Comparison of ENCODE assay signal across 1 cellular context in genomic region chr1:160053548-160054365, GRCh38.
A peak's percentile ranks its signal among the peaks of the same experiment; 100 is the strongest.
TF ChIP-seq lines count a peak whose summit lies in the region.

No MANE protein-coding gene starts in this region.

TF ChIP-seq in HepG2, 621 proteins besides CTCF, POLR2A, EP300 and RAD21 (continued from another document and continues in another):
- TF ChIP-seq ZNF276 (CRISPR knock-in tag; IDR thresholded peaks at IDR 0.05; ENCODE audit: low read depth) (no peak), ZNF329 (CRISPR knock-in tag; IDR thresholded peaks at IDR 0.05; ENCODE audit: low read depth) (no peak), ZNF646 (CRISPR knock-in tag; IDR thresholded peaks at IDR 0.05) (no peak), SP5 (CRISPR knock-in tag; IDR thresholded peaks at IDR 0.05; ENCODE audit: borderline replicate concordance, low read depth) (peak; percentile 96), LCORL (IDR thresholded peaks at IDR 0.05) (no peak), LCORL (CRISPR knock-in tag; IDR thresholded peaks at IDR 0.05) (peak; percentile 61; the same call in 1 of the 2 replicates), ZNF296 (CRISPR knock-in tag; conservative IDR thresholded peaks at IDR 0.05) (no peak), ZNF747 (CRISPR knock-in tag; IDR thresholded peaks at IDR 0.05; ENCODE audit: borderline replicate concordance) (no peak), FOXJ3 (CRISPR knock-in tag; IDR thresholded peaks at IDR 0.05; ENCODE audit: borderline replicate concordance) (peak; percentile 53; the same call in 1 of the 2 replicates), FOXK1 (CRISPR knock-in tag; IDR thresholded peaks at IDR 0.05; ENCODE audit: borderline replicate concordance, low read depth) (peak; percentile 51; the same call in 1 of the 2 replicates), TRIM24 (CRISPR knock-in tag; IDR thresholded peaks at IDR 0.05) (no peak), HMGXB4 (CRISPR knock-in tag; IDR thresholded peaks at IDR 0.05; ENCODE audit: borderline replicate concordance in 1 of 2, low read depth in 1 of 2) (no peak), HNF1B (CRISPR knock-in tag; IDR thresholded peaks at IDR 0.05) (peak; percentile 78), ZMAT3 (CRISPR knock-in tag; conservative IDR thresholded peaks at IDR 0.05) (peak; percentile 44), KAT2B (IDR thresholded peaks at IDR 0.05; ENCODE audit: borderline replicate concordance, low read depth, low read length) (no peak), SAP130 (CRISPR knock-in tag; IDR thresholded peaks at IDR 0.05; ENCODE audit: low read depth) (peak; percentile 73), ZSCAN21 (CRISPR knock-in tag; IDR thresholded peaks at IDR 0.05; ENCODE audit: borderline replicate concordance) (no peak), MEIS2 (CRISPR knock-in tag; IDR thresholded peaks at IDR 0.05) (peak; percentile 78), ZNF335 (CRISPR knock-in tag; IDR thresholded peaks at IDR 0.05) (no peak), ZNF24 (IDR thresholded peaks at IDR 0.05) (peak; percentile 76), FOSL1 (CRISPR knock-in tag; IDR thresholded peaks at IDR 0.05; ENCODE audit: borderline replicate concordance) (peak; percentile 77; the same call in 1 of the 2 replicates), SIX1 (CRISPR knock-in tag; IDR thresholded peaks at IDR 0.05; ENCODE audit: borderline replicate concordance) (peak; percentile 37; the same call in 1 of the 2 replicates), HNF4A (CRISPR knock-in tag; IDR thresholded peaks at IDR 0.05) (peak; percentile 61), PAF1 (CRISPR knock-in tag; IDR thresholded peaks at IDR 0.05) (no peak), NFYC (CRISPR knock-in tag; IDR thresholded peaks at IDR 0.05) (no peak), ZNF333 (CRISPR knock-in tag; IDR thresholded peaks at IDR 0.05; ENCODE audit: borderline replicate concordance) (no peak), ZNF709 (CRISPR knock-in tag; IDR thresholded peaks at IDR 0.05) (no peak), GATAD1 (CRISPR knock-in tag; IDR thresholded peaks at IDR 0.05) (0 out of 2 replicates have a peak, but pooled peaks have one; percentile 11), MBD4 (IDR thresholded peaks at IDR 0.05; ENCODE audit: borderline replicate concordance, low read length) (no peak), ZNF660 (CRISPR knock-in tag; IDR thresholded peaks at IDR 0.05; ENCODE audit: borderline replicate concordance, low read depth) (no peak), NFIB (CRISPR knock-in tag; IDR thresholded peaks at IDR 0.05; ENCODE audit: borderline replicate concordance) (no peak), ZNF816 (CRISPR knock-in tag; IDR thresholded peaks at IDR 0.05; ENCODE audit: borderline replicate concordance) (no peak), PITX1 (CRISPR knock-in tag; IDR thresholded peaks at IDR 0.05) (peak; percentile 91), HNF1A (IDR thresholded peaks at IDR 0.05; ENCODE audit: low read depth) (peak; percentile 32; the same call in 1 of the 2 replicates), HNF1A (CRISPR knock-in tag; IDR thresholded peaks at IDR 0.05; ENCODE audit: borderline replicate concordance) (peak; percentile 53; the same call in 1 of the 2 replicates), REL (CRISPR knock-in tag; conservative IDR thresholded peaks at IDR 0.05) (no peak), ZNF746 (CRISPR knock-in tag; IDR thresholded peaks at IDR 0.05) (peak; percentile 85), SOX13 (IDR thresholded peaks at IDR 0.05) (peak; percentile 90), SOX13 (CRISPR knock-in tag; conservative IDR thresholded peaks at IDR 0.05 in 1 of 2, IDR thresholded peaks at IDR 0.05 in 1 of 2) (peak in 1 of 2 experiments; percentile 94; a peak in 2 of 4 replicates), ETV5 (CRISPR knock-in tag; IDR thresholded peaks at IDR 0.05; ENCODE audit: borderline replicate concordance) (peak; percentile 77; the same call in 1 of the 2 replicates), GTF2F1 (IDR thresholded peaks at IDR 0.05; ENCODE audit: low read length) (no peak), ZNF3 (CRISPR knock-in tag; IDR thresholded peaks at IDR 0.05) (no peak), HOXA5 (CRISPR knock-in tag; IDR thresholded peaks at IDR 0.05) (no peak), ZNF589 (CRISPR knock-in tag; conservative IDR thresholded peaks at IDR 0.05) (no peak)
- TF ChIP-seq, protein P1, sequence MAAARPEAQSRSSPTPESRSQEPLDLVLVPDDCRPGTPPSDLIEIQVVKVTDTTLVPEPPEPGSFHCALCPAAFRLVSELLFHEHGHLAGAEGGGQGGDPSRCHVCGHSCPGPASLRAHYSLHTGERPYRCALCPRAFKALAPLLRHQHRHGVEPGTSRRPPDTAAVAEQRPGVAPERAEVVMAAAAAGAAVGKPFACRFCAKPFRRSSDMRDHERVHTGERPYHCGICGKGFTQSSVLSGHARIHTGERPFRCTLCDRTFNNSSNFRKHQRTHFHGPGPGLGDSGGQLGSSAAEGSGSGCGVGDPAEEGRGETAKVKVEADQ (CRISPR knock-in tag; IDR thresholded peaks at IDR 0.05; ENCODE audit: borderline replicate concordance) = no peak
- TF ChIP-seq, protein P2, sequence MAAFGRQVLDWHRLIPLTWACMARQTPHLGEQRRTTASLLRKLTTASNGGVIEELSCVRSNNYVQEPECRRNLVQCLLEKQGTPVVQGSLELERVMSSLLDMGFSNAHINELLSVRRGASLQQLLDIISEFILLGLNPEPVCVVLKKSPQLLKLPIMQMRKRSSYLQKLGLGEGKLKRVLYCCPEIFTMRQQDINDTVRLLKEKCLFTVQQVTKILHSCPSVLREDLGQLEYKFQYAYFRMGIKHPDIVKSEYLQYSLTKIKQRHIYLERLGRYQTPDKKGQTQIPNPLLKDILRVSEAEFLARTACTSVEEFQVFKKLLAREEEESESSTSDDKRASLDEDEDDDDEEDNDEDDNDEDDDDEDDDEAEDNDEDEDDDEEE (CRISPR knock-in tag; IDR thresholded peaks at IDR 0.05) = no peak
- TF ChIP-seq, protein P3, sequence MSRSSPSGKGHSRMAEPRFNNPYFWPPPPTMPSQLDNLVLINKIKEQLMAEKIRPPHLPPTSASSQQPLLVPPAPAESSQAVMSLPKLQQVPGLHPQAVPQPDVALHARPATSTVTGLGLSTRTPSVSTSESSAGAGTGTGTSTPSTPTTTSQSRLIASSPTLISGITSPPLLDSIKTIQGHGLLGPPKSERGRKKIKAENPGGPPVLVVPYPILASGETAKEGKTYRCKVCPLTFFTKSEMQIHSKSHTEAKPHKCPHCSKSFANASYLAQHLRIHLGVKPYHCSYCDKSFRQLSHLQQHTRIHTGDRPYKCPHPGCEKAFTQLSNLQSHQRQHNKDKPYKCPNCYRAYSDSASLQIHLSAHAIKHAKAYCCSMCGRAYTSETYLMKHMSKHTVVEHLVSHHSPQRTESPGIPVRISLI (CRISPR knock-in tag; IDR thresholded peaks at IDR 0.05; ENCODE audit: borderline replicate concordance) = 0 out of 2 replicates have a peak, but pooled peaks have one; percentile 24
